In the genomic region with DNA sequence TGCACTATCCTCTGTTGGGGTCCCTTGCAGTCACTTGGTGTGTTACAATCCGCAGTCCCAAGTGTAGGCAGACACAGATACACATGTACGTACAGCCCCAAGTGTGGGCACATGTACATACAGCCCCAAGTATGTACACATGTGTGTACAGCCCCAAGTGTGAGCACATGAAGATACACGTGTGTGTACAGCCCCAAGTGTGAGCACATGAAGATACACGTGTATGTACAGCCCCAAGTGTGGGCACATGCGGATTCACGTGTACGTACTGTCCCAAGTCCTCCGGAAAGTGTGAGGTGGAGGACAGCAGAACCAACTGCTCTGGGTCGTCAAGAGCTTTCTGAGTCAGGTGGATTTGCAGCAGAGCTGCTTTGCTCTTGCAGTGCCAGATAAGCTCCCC, we compare ENCODE assay signal across 24 cellular contexts.
DNase-seq lines count a peak whose midpoint lies in the region; ATAC-seq, FAIRE-seq and TF ChIP-seq lines count a peak whose summit lies in the region.
"Had no signal": no experiment of that assay in that cellular context is flagged by ENCODE, and none has a peak within 500 bp of the region (broad histone marks: within the 10 kb centered on the region; RNA-seq: fewer than 3 reads in every experiment).

No MANE protein-coding gene starts in this region.

- no peak overlapping the region for H3K9ac ChIP-seq in trophoblast cell (ENCODE audit: low read length)
- H3K9ac ChIP-seq: BLaER1 had no signal

- H3K4me2 ChIP-seq in hepatocyte = peak overlapping the region; percentile 21
- no peak overlapping the region for H3K4me2 ChIP-seq in trophoblast cell (ENCODE audit: low read length)
- H3K4me2 ChIP-seq: BLaER1 had no signal

- no peaks in the 10 kb centered on the region for H3K9me3 ChIP-seq in hepatocyte (ENCODE audit: low read depth)
- no peaks in the 10 kb centered on the region for H3K9me3 ChIP-seq in trophoblast cell (ENCODE audit: insufficient read depth, low read depth, low read length)
- H3K9me3 ChIP-seq: BE2C, BLaER1 had no signal

- no peak overlapping the region for H2BK12ac ChIP-seq in trophoblast cell (ENCODE audit: low read length)

- no peaks in the 10 kb centered on the region for H3K27me3 ChIP-seq in hepatocyte
- no peaks in the 10 kb centered on the region for H3K27me3 ChIP-seq in trophoblast cell (ENCODE audit: insufficient read depth, low read length)
- H3K27me3 ChIP-seq: BE2C, BLaER1 had no signal

- no peaks in the 10 kb centered on the region for H3K4me1 ChIP-seq in hepatocyte (ENCODE audit: insufficient read depth)
- H3K4me1 ChIP-seq in trophoblast cell (ENCODE audit: control insufficient read depth in 1 of 2, insufficient read depth in 2 of 2, low read length in 2 of 2) = no peaks in the 10 kb centered on the region
- H3K4me1 ChIP-seq: BE2C had no signal

- peak; percentile 33 for ATAC-seq in stimulated activated naive CD8-positive, alpha-beta T cell treated with anti-CD3 and anti-CD28 coated beads, Interleukin-15, amount 100 ng/mL, for 72 hours
- no peak for ATAC-seq in stimulated activated naive CD8-positive, alpha-beta T cell treated with anti-CD3 and anti-CD28 coated beads, Interleukin-15, Interleukin-2, amounts not matched to agents 100 U/mL and 50 U/mL, for 24 hours
- ATAC-seq in HG02678 (IDR thresholded peaks at IDR 0.05; ENCODE audit: unreplicated experiment) (no peak), Right ventricle myocardium superior (ENCODE audit: poor library complexity) (no peak)

- H3K27ac Mint-ChIP-seq in stimulated activated naive CD8-positive, alpha-beta T cell treated with anti-CD3 and anti-CD28 coated beads, Interleukin-15, amount 100 ng/mL, for 72 hours = no peak overlapping the region
- H3K27ac Mint-ChIP-seq: CD14-positive monocyte; CD4-positive, alpha-beta memory T cell; CD4-positive, CD25-positive, alpha-beta regulatory T cell had no signal

- no peak overlapping the region for H4K12ac ChIP-seq in trophoblast cell (ENCODE audit: low read depth, low read length)

- H3K4ac ChIP-seq in trophoblast cell (ENCODE audit: low read depth, low read length) = no peak overlapping the region

- no peaks in the 10 kb centered on the region for H3K4me1 Mint-ChIP-seq in stimulated activated naive CD8-positive, alpha-beta T cell treated with anti-CD3 and anti-CD28 coated beads, Interleukin-15, amount 100 ng/mL, for 72 hours
- H3K4me1 Mint-ChIP-seq: CD14-positive monocyte; CD4-positive, alpha-beta memory T cell; CD4-positive, CD25-positive, alpha-beta regulatory T cell; CD8-positive, alpha-beta memory T cell had no signal

- FAIRE-seq in urothelium cell line (lab: Jason Lieb, UNC) (peak; percentile 9), D721Med (lab: Jason Lieb, UNC) (no peak)
- FAIRE-seq: A204.1, G401.6, GM12891, GM19239 had no signal

- no peak overlapping the region for H3K4me3 Mint-ChIP-seq in stimulated activated naive CD8-positive, alpha-beta T cell treated with anti-CD3 and anti-CD28 coated beads, Interleukin-15, amount 100 ng/mL, for 72 hours
- H3K4me3 Mint-ChIP-seq: CD14-positive monocyte; CD4-positive, alpha-beta memory T cell; CD4-positive, CD25-positive, alpha-beta regulatory T cell; CD8-positive, alpha-beta memory T cell had no signal

- H2AFZ ChIP-seq in hepatocyte (no peak overlapping the region), trophoblast cell (ENCODE audit: insufficient read depth, low read length, poor library complexity) (no peak overlapping the region)

- H3K79me2 ChIP-seq in hepatocyte = no peaks in the 10 kb centered on the region
- H3K79me2 ChIP-seq in trophoblast cell (ENCODE audit: control insufficient read depth, insufficient read depth, low read length, poor library complexity) = no peaks in the 10 kb centered on the region

- no peak overlapping the region for H2BK120ac ChIP-seq in trophoblast cell (ENCODE audit: insufficient read depth, low read length, poor library complexity)

- no peaks in the 10 kb centered on the region for H3K9me2 ChIP-seq in hepatocyte (replicated peaks; ENCODE audit: insufficient read depth)

- no peak for TF ChIP-seq CTCF in hepatocyte (IDR thresholded peaks at IDR 0.05; ENCODE audit: poor library complexity)
- TF ChIP-seq CTCF in D721Med (IDR thresholded peaks at IDR 0.05; ENCODE audit: insufficient read depth, missing control alignments) = no peak

- intact Hi-C loops in Right ventricle myocardium superior (cut with DNase I) = no loop called here

- H3K4me3 ChIP-seq in hepatocyte (no peak overlapping the region), trophoblast cell (ENCODE audit: low read depth, low read length) (peak overlapping the region; percentile 35)
- H3K4me3 ChIP-seq: BLaER1 had no signal

- H2BK5ac ChIP-seq in trophoblast cell (ENCODE audit: low read depth, low read length, poor library complexity) = no peak overlapping the region

- no peak overlapping the region for H3K14ac ChIP-seq in trophoblast cell (ENCODE audit: low read length)

- H3K36me3 ChIP-seq in hepatocyte (replicated peaks; ENCODE audit: insufficient read depth, low read depth) (no peaks in the 10 kb centered on the region), trophoblast cell (ENCODE audit: control insufficient read depth in 1 of 2, insufficient read depth in 2 of 2, low read length in 2 of 2) (no peaks in the 10 kb centered on the region)
- H3K36me3 ChIP-seq: BE2C, BLaER1 had no signal

- H2AK5ac ChIP-seq in trophoblast cell (ENCODE audit: low read length) = no peak overlapping the region

- H3K27me3 Mint-ChIP-seq in stimulated activated naive CD8-positive, alpha-beta T cell treated with anti-CD3 and anti-CD28 coated beads, Interleukin-15, amount 100 ng/mL, for 72 hours = peaks cover 11% of the 10 kb centered on the region
- H3K27me3 Mint-ChIP-seq: CD4-positive, CD25-positive, alpha-beta regulatory T cell; CD8-positive, alpha-beta memory T cell had no signal

- H3K18ac ChIP-seq in trophoblast cell (ENCODE audit: low read length) = no peak overlapping the region

- H3K9me3 Mint-ChIP-seq in stimulated activated naive CD8-positive, alpha-beta T cell treated with anti-CD3 and anti-CD28 coated beads, Interleukin-15, amount 100 ng/mL, for 72 hours = no peaks in the 10 kb centered on the region

- H3K27ac ChIP-seq in hepatocyte (peak overlapping the region; percentile 72), trophoblast cell (ENCODE audit: low read depth, low read length) (no peak overlapping the region)
- H3K27ac ChIP-seq: BLaER1 had no signal

- no peak overlapping the region for H3K23ac ChIP-seq in trophoblast cell (ENCODE audit: low read length)

- no peak for DNase-seq in stimulated activated naive CD8-positive, alpha-beta T cell treated with anti-CD3 and anti-CD28 coated beads, Interleukin-15, amount 100 ng/mL, for 72 hours
- DNase-seq in stimulated activated naive CD8-positive, alpha-beta T cell treated with anti-CD3 and anti-CD28 coated beads, Interleukin-15, Interleukin-2, amounts not matched to agents 100 U/mL and 50 U/mL, for 24 hours = no peak
- no peak for DNase-seq in hepatocyte (ENCODE audit: low spot score)
- DNase-seq in trophoblast cell = no peak
- no peak for DNase-seq in urothelium cell line (ENCODE audit: low spot score)
- DNase-seq in D721Med (ENCODE audit: insufficient read length, low spot score) = no peak
- no peak for DNase-seq in Right ventricle myocardium superior
- DNase-seq: 8988T; ACHN; BE2C; C1 segment of cervical spinal cord; CD4-positive, alpha-beta memory T cell; CD4-positive, CD25-positive, alpha-beta regulatory T cell; CD8-positive, alpha-beta memory T cell; COR-L47; DMS79 treated with DMSO at 0.1 percent for 48 hours; GF-D8 had no signal

- 90% methylated on average over 9 of the region's 9 CpGs for WGBS in hepatocyte (ENCODE audit: low lambda C conversion rate, missing lambda C conversion rate)
- no CpG with 5 or more reads among the region's 9 CpGs for WGBS in trophoblast cell (ENCODE audit: extremely low coverage, insufficient coverage, insufficient read length)

- no peaks in the 10 kb centered on the region for H4K20me1 ChIP-seq in hepatocyte (ENCODE audit: insufficient read depth, poor library complexity, severe bottlenecking)
- H4K20me1 ChIP-seq: BLaER1 had no signal

- no peak overlapping the region for H4K8ac ChIP-seq in trophoblast cell (ENCODE audit: low read depth, low read length)

- H4K91ac ChIP-seq in trophoblast cell (ENCODE audit: low read depth, low read length) = no peak overlapping the region

- no peaks in the 10 kb centered on the region for H3K79me1 ChIP-seq in trophoblast cell (ENCODE audit: low read length)
